ENCODE assay signal across 10 cellular contexts in the genomic region with DNA sequence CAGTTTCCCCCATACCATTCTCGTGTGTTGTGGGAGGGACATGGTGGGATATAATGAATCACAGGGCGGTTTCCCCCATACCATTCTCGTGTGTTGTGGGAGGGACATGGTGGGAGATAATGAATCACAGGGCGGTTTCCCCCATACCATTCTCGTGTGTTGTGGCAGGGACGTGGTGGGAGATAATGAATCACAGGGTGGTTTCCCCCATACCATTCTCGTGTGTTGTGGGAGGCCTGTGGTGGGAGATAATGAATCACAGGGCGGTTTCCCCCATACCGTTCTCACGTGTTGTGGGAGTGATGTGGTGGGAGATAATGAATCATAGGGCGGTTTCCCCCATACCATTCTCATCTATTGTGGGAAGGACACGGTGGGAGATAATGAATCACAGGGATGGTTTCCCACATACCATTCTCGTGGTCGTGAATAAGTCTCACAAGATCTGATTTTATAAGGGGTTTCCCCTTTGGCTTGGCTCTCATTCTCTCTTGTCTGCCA.
A peak's percentile ranks its signal among the peaks of the same experiment; 100 is the strongest.
DNase-seq lines count a peak whose midpoint lies in the region; ATAC-seq and TF ChIP-seq lines count a peak whose summit lies in the region.
"Had no signal": no experiment of that assay in that cellular context is flagged by ENCODE, and none has a peak within 500 bp of the region (broad histone marks: within the 10 kb centered on the region; RNA-seq: fewer than 3 reads in every experiment).

No MANE protein-coding gene starts in this region.

- no peak overlapping the region for H3K4me3 ChIP-seq in CD4-positive, alpha-beta memory T cell (ENCODE audit: low read length in 2 of 2)
- H3K4me3 ChIP-seq in gastrocnemius medialis (no peak overlapping the region), tibial artery (no peak overlapping the region)

- H3K36me3 ChIP-seq in CD4-positive, alpha-beta memory T cell (ENCODE audit: insufficient read depth, low read length), result no peaks in the 10 kb centered on the region
- H3K36me3 ChIP-seq in gastrocnemius medialis, result no peaks in the 10 kb centered on the region
- H3K36me3 ChIP-seq in tibial artery, result peaks cover 0 to 24% (median 5%) of the 10 kb centered on the region in 3 donors

- no peak for TF ChIP-seq CTCF in RWPE1 (conservative IDR thresholded peaks at IDR 0.05; ENCODE audit: low read depth)
- TF ChIP-seq CTCF in gastrocnemius medialis (IDR thresholded peaks at IDR 0.05 in 4 of 5, conservative IDR thresholded peaks at IDR 0.05 in 1 of 5), result no peak
- TF ChIP-seq CTCF in tibial artery (IDR thresholded peaks at IDR 0.05), result no peak

- CTCF ChIA-PET in CD4-positive, alpha-beta memory T cell (lab: Charles Lee; ENCODE audit: partially characterized antibody), result no interaction called here
- CTCF ChIA-PET in RWPE1 (lab: Yijun Ruan, JAX), result interaction anchor here (0.6 to 0.7 kb wide), 2 partner anchors 28 to 84 kb away, joined by 5 to 8 read pairs; no protein-coding TSS in a partner anchor
- CTCF ChIA-PET in activated naive CD4-positive, alpha-beta T cell treated with anti-CD3 and anti-CD28 coated beads for 36 hours (lab: Charles Lee), result no interaction called here

- peak; percentile 46 to 82 (median 50) for DNase-seq in CD4-positive, alpha-beta memory T cell
- DNase-seq in RWPE1 (ENCODE audit: low spot score), result peak; percentile 26
- peak; percentile 76 for DNase-seq in activated naive CD4-positive, alpha-beta T cell treated with anti-CD3 and anti-CD28 coated beads for 36 hours
- DNase-seq in myocyte (ENCODE audit: low read depth), result peak; percentile 83
- DNase-seq in gastrocnemius medialis, result no peak
- DNase-seq in tibial artery, result no peak
- DNase-seq in left colon, result no peak
- DNase-seq: anterior cingulate cortex had no signal

- TF ChIP-seq POLR2A in gastrocnemius medialis (IDR thresholded peaks at IDR 0.05), result no peak

- no peaks in the 10 kb centered on the region for H3K27me3 ChIP-seq in CD4-positive, alpha-beta memory T cell (ENCODE audit: insufficient read depth, low read length)
- no peaks in the 10 kb centered on the region for H3K27me3 ChIP-seq in gastrocnemius medialis
- no peaks in the 10 kb centered on the region for H3K27me3 ChIP-seq in tibial artery

- H3K9me3 ChIP-seq in CD4-positive, alpha-beta memory T cell (ENCODE audit: control insufficient read depth in 1 of 2, low read length in 2 of 2), result no peaks in the 10 kb centered on the region
- H3K9me3 ChIP-seq in gastrocnemius medialis (no peaks in the 10 kb centered on the region), tibial artery (no peaks in the 10 kb centered on the region)

- no peak overlapping the region for H3K27ac ChIP-seq in CD4-positive, alpha-beta memory T cell (ENCODE audit: low read depth, low read length)
- H3K27ac ChIP-seq in RWPE1 (no peak overlapping the region), gastrocnemius medialis (no peak overlapping the region), tibial artery (no peak overlapping the region)
- H3K27ac ChIP-seq: parathyroid adenoma had no signal

- H3K36me3 Mint-ChIP-seq in CD4-positive, alpha-beta memory T cell, result peaks cover 19 to 51% of the 10 kb centered on the region in 2 donors
- peaks cover 48% of the 10 kb centered on the region for H3K36me3 Mint-ChIP-seq in activated naive CD4-positive, alpha-beta T cell treated with anti-CD3 and anti-CD28 coated beads for 36 hours (ENCODE audit: low read depth)

- POLR2A ChIA-PET in CD4-positive, alpha-beta memory T cell (lab: Charles Lee; ENCODE audit: partially characterized antibody), result interaction anchor here (0.6 kb wide), 1 partner anchor 356 kb away, joined by 3 read pairs; no protein-coding TSS in a partner anchor
- POLR2A ChIA-PET in RWPE1 (lab: Yijun Ruan, JAX; ENCODE audit: low non-redundant PET), result no interaction called here

- ATAC-seq in gastrocnemius medialis (no peak), HG03565 (IDR thresholded peaks at IDR 0.05; ENCODE audit: unreplicated experiment) (no peak), left colon (no peak)

- H3K4me3 Mint-ChIP-seq in CD4-positive, alpha-beta memory T cell, result peak overlapping the region in 3 of 8 donors; percentile 32 to 68 (median 49)
- H3K4me3 Mint-ChIP-seq in activated naive CD4-positive, alpha-beta T cell treated with anti-CD3 and anti-CD28 coated beads for 36 hours, result no peak overlapping the region

- H3K4me1 ChIP-seq in CD4-positive, alpha-beta memory T cell (ENCODE audit: insufficient read depth, low read length), result no peaks in the 10 kb centered on the region
- H3K4me1 ChIP-seq in gastrocnemius medialis (no peaks in the 10 kb centered on the region), tibial artery (no peaks in the 10 kb centered on the region)
- H3K4me1 ChIP-seq: parathyroid adenoma had no signal

- peaks cover 2 to 36% (median 15%) of the 10 kb centered on the region in 8 donors for H3K9me3 Mint-ChIP-seq in CD4-positive, alpha-beta memory T cell
- H3K9me3 Mint-ChIP-seq in activated naive CD4-positive, alpha-beta T cell treated with anti-CD3 and anti-CD28 coated beads for 36 hours, result peaks cover 35% of the 10 kb centered on the region

- H3K27ac Mint-ChIP-seq in CD4-positive, alpha-beta memory T cell, result peak overlapping the region; percentile 46 to 90 (median 79)
- H3K27ac Mint-ChIP-seq in activated naive CD4-positive, alpha-beta T cell treated with anti-CD3 and anti-CD28 coated beads for 36 hours, result peak overlapping the region; percentile 88

- peaks cover 0 to 1% of the 10 kb centered on the region in 2 donors for H3K27me3 Mint-ChIP-seq in CD4-positive, alpha-beta memory T cell
- no peaks in the 10 kb centered on the region for H3K27me3 Mint-ChIP-seq in activated naive CD4-positive, alpha-beta T cell treated with anti-CD3 and anti-CD28 coated beads for 36 hours (ENCODE audit: low read depth)

- intact Hi-C loops in CD4-positive, alpha-beta memory T cell (cut with micrococcal nuclease), result loop anchor here (1.0 kb wide), 1 partner anchor 22 kb away; no protein-coding TSS in a partner anchor
- intact Hi-C loops in activated naive CD4-positive, alpha-beta T cell treated with anti-CD3 and anti-CD28 coated beads for 36 hours (cut with micrococcal nuclease), result loop anchor here (1.0 to 5.0 kb wide), 2 partner anchors 22 to 40 kb away; no protein-coding TSS in a partner anchor
- intact Hi-C loops in gastrocnemius medialis (cut with DNase I; ENCODE audit: low total_unique reads) (no loop called here), tibial artery (cut with DNase I; ENCODE audit: low total_unique reads) (no loop called here), left colon (cut with DNase I, micrococcal nuclease) (no loop called here)

- in situ Hi-C loops in gastrocnemius medialis (cut with MboI; ENCODE audit: low sequenced_read_pairs in 4 of 4), result no loop called here

- H3K4me1 Mint-ChIP-seq in CD4-positive, alpha-beta memory T cell, result peaks cover 0 to 16% (median 10%) of the 10 kb centered on the region in 4 donors
- H3K4me1 Mint-ChIP-seq in activated naive CD4-positive, alpha-beta T cell treated with anti-CD3 and anti-CD28 coated beads for 36 hours (ENCODE audit: low read depth), result peaks cover 9% of the 10 kb centered on the region

Comparison
In these comparisons a context has a peak if more than half of its experiments do, and no peak if none do; other contexts are left out.
1. DNase-seq: peak in CD4-positive, alpha-beta memory T cell (5 of 5), RWPE1 (single experiment), activated naive CD4-positive, alpha-beta T cell treated with anti-CD3 and anti-CD28 coated beads for 36 hours (single experiment) and myocyte (single experiment); none in gastrocnemius medialis (0 of 2), tibial artery (0 of 2) and left colon (0 of 2).
2. intact Hi-C loops: an anchor here in CD4-positive, alpha-beta memory T cell (1.0 kb wide) and activated naive CD4-positive, alpha-beta T cell treated with anti-CD3 and anti-CD28 coated beads for 36 hours (1.0 to 5.0 kb wide); none called in gastrocnemius medialis, tibial artery and left colon.